Comparison of ENCODE assay signal across 10 cellular contexts in the genomic region with DNA sequence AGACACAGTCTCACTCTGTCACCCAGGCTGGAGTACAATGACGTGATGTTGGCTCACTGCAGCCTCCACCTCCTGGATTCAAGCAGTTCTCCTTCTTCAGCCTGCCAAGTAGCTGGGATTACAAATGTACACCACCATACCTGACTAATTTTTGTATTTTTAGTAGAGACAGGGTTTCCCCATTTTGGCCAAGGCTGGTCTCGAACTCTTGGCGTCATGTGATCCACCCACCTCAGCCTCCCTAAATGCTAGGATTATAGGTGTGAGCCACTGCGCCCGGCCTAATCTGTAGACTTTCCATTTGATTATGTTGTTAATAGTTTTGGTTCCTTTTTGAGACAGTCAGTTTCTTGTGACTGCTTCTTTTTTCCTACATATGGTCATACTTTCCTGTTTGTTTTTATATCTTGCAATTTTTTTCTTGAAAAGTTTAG. TPM values are rescaled to one million over a fixed set of nuclear protein-coding genes. Genes with fewer than 3 reads are reported as not detected.
A peak's percentile ranks its signal among the peaks of the same experiment; 100 is the strongest.
DNase-seq lines count a peak whose midpoint lies in the region; ATAC-seq and TF ChIP-seq lines count a peak whose summit lies in the region.
"Had no signal": no experiment of that assay in that cellular context is flagged by ENCODE, and none has a peak within 500 bp of the region (broad histone marks: within the 10 kb centered on the region; RNA-seq: fewer than 3 reads in every experiment).

No MANE protein-coding gene starts in this region.

- no peak overlapping the region for H3K4me3 ChIP-seq in thoracic aorta

- H3K36me3 ChIP-seq in thoracic aorta = no peaks in the 10 kb centered on the region

- ATAC-seq in HG03432 (IDR thresholded peaks at IDR 0.05; ENCODE audit: unreplicated experiment) (peak; percentile 70), thoracic aorta (ENCODE audit: insufficient number of reproducible peaks, low FRiP score, low read depth) (peak; percentile 67), HG03108 (IDR thresholded peaks at IDR 0.05; ENCODE audit: unreplicated experiment) (no peak)

- peak overlapping the region in 1 of 2 donors; percentile 13 for H3K27ac ChIP-seq in thoracic aorta

- DNase-seq in activated naive CD4-positive, alpha-beta T cell treated with Interleukin-2 at 50 U/mL for 16 hours = peak; percentile 71
- no peak for DNase-seq in activated naive CD4-positive, alpha-beta T cell (lab: John Stamatoyannopoulos, UW)
- peak; percentile 7 for DNase-seq in activated naive CD8-positive, alpha-beta T cell treated with anti-CD3 and anti-CD28 coated beads, Interleukin-2, amount 50 U/mL, for 16 hours (ENCODE audit: low read depth, low spot score)
- DNase-seq in thoracic aorta (ENCODE audit: low spot score) (peak; percentile 20), OCI-M2 (lab: John Stamatoyannopoulos, UW; ENCODE audit: unreplicated experiment) (no peak), KG1 (lab: John Stamatoyannopoulos, UW) (no peak)
- DNase-seq: effector memory CD4-positive, alpha-beta T cell; T-helper 9 cell had no signal

- TF ChIP-seq CTCF in thoracic aorta (IDR thresholded peaks at IDR 0.05) = no peak

- peaks cover 2 to 31% of the 10 kb centered on the region in 2 donors for H3K4me1 ChIP-seq in thoracic aorta (ENCODE audit: control insufficient read depth in 1 of 2, low read depth in 2 of 2)

- no peaks in the 10 kb centered on the region for H3K27me3 ChIP-seq in thoracic aorta (replicated peaks; ENCODE audit: insufficient read depth)

- H3K9me3 ChIP-seq in thoracic aorta = no peaks in the 10 kb centered on the region

RNA-seq across cellular contexts. Expression of a gene that starts 31.0 kb away (rescaled TPM):
- total RNA-seq in thoracic aorta = 10 to 100 TPM; 42.4 to 61.6 TPM

RNA-seq across cellular contexts. Expression of a gene that starts 31.3 kb away (rescaled TPM):
- total RNA-seq in thoracic aorta = 10 to 100 TPM; 29.5 to 35.6 TPM

Comparison
In these comparisons a context has a peak if more than half of its experiments do, and no peak if none do; other contexts are left out.
1. DNase-seq: peak in activated naive CD4-positive, alpha-beta T cell treated with Interleukin-2 at 50 U/mL for 16 hours (single experiment), activated naive CD8-positive, alpha-beta T cell treated with anti-CD3 and anti-CD28 coated beads, Interleukin-2, amount 50 U/mL, for 16 hours (single experiment) and thoracic aorta (single experiment); none in activated naive CD4-positive, alpha-beta T cell (0 of 4), OCI-M2 (single experiment) and KG1 (single experiment).